34 cellular contexts compared by ENCODE assay signal in the genomic region with DNA sequence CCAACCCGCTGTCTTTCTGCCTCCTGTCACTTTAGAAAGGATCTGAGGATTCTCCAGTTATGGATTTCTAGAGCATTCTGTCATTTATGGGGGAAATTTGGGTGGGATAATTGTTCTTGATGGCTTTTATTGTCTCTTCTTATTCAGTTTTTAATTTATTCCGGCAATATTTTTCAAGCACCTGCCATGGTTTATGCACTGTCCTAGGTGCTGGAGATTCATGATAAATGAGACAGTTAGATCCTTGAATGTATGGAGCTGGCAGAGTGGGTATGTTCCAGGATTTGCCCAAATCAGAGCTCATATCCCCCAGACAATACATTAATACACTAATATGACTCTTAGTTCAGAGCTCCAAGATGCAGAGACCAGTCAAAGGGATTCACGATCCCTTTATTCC.
A peak's percentile ranks its signal among the peaks of the same experiment; 100 is the strongest.
DNase-seq lines count a peak whose midpoint lies in the region; ATAC-seq, FAIRE-seq and TF ChIP-seq lines count a peak whose summit lies in the region.
"Had no signal": no experiment of that assay in that cellular context is flagged by ENCODE, and none has a peak within 500 bp of the region (broad histone marks: within the 10 kb centered on the region; RNA-seq: fewer than 3 reads in every experiment).

No MANE protein-coding gene starts in this region.

- no peak for TF ChIP-seq RAD21 in A549 (conservative IDR thresholded peaks at IDR 0.05 in 1 of 2, IDR thresholded peaks at IDR 0.05 in 1 of 2)
- no peak for TF ChIP-seq RAD21 in Ishikawa (IDR thresholded peaks at IDR 0.05; ENCODE audit: low read depth)

- TF ChIP-seq EP300 in A549 (IDR thresholded peaks at IDR 0.05) (no peak), Ishikawa (IDR thresholded peaks at IDR 0.05; ENCODE audit: borderline replicate concordance) (no peak)

- H3K23ac ChIP-seq in mesenchymal stem cell (ENCODE audit: low read length in 2 of 2): no peak overlapping the region

- no peak overlapping the region for H2BK15ac ChIP-seq in mesenchymal stem cell (ENCODE audit: low read depth, poor library complexity, severe bottlenecking)

- no peak overlapping the region for H2BK5ac ChIP-seq in mesenchymal stem cell (ENCODE audit: low read depth, low read length, poor library complexity, severe bottlenecking)

- intact Hi-C loops in body of pancreas (cut with DNase I): no loop called here

- H3K9me3 ChIP-seq in A549 (no peaks in the 10 kb centered on the region), HEK293 (ENCODE audit: control insufficient read depth, insufficient read depth, low read depth, low read length) (no peaks in the 10 kb centered on the region), mesenchymal stem cell (ENCODE audit: control insufficient read depth, low read length) (no peaks in the 10 kb centered on the region), body of pancreas (no peaks in the 10 kb centered on the region)
- H3K9me3 ChIP-seq: BE2C; BLaER1; BLaER1 treated with 17β-estradiol and CSF1 and Interleukin-3, amounts not matched to agents 10 nM and 100 nM; Caco-2 had no signal

- no peak overlapping the region for H2AK5ac ChIP-seq in mesenchymal stem cell (ENCODE audit: low read length, severe bottlenecking)

- H3K4me1 ChIP-seq in A549 (peaks cover 24% of the 10 kb centered on the region), HEK293 (ENCODE audit: control insufficient read depth, insufficient read depth, low read length) (no peaks in the 10 kb centered on the region), mesenchymal stem cell (ENCODE audit: control insufficient read depth, insufficient read depth, low read depth, low read length) (no peaks in the 10 kb centered on the region), body of pancreas (no peaks in the 10 kb centered on the region)
- H3K4me1 ChIP-seq: BE2C; BLaER1; BLaER1 treated with 17β-estradiol and CSF1 and Interleukin-3, amounts not matched to agents 10 nM and 100 nM; Caco-2 had no signal

- WGBS in A549 (ENCODE audit: missing lambda C conversion rate): 92% methylated on average over 3 of the region's 3 CpGs
- 100% methylated on average over 1 of the region's 3 CpGs for WGBS in mesenchymal stem cell
- 56 to 95% methylated on average over 3 of the region's 3 CpGs for WGBS in body of pancreas, 2 donors

- H3K79me1 ChIP-seq in mesenchymal stem cell (replicated peaks; ENCODE audit: low read length, poor library complexity, severe bottlenecking): no peaks in the 10 kb centered on the region

- no peak overlapping the region for H4K8ac ChIP-seq in mesenchymal stem cell (ENCODE audit: low read length)

- no peak overlapping the region for H3K14ac ChIP-seq in mesenchymal stem cell (ENCODE audit: low read length in 2 of 2)

- no peak overlapping the region for H3K4me2 ChIP-seq in A549
- H3K4me2 ChIP-seq in mesenchymal stem cell (ENCODE audit: low read length, poor library complexity, severe bottlenecking): no peak overlapping the region
- H3K4me2 ChIP-seq: BLaER1; BLaER1 treated with 17β-estradiol and CSF1 and Interleukin-3, amounts not matched to agents 10 nM and 100 nM had no signal

- H3K36me3 ChIP-seq in HEK293 (ENCODE audit: control insufficient read depth in 2 of 2, insufficient read depth in 1 of 2, low read length in 2 of 2): no peaks in the 10 kb centered on the region
- no peaks in the 10 kb centered on the region for H3K36me3 ChIP-seq in mesenchymal stem cell (ENCODE audit: control insufficient read depth in 1 of 2, insufficient read depth in 2 of 2, low read depth in 1 of 2, low read length in 2 of 2)
- H3K36me3 ChIP-seq in body of pancreas (replicated peaks in 1 of 2; ENCODE audit: insufficient read depth in 1 of 2, low read depth in 2 of 2): no peaks in the 10 kb centered on the region
- H3K36me3 ChIP-seq: BE2C; BLaER1; BLaER1 treated with 17β-estradiol and CSF1 and Interleukin-3, amounts not matched to agents 10 nM and 100 nM had no signal

- no peak overlapping the region for H3K4ac ChIP-seq in mesenchymal stem cell (ENCODE audit: low read depth in 1 of 2, low read length in 2 of 2)

- no peak for DNase-seq in A549 (ENCODE audit: low read depth in 1 of 2, low spot score in 1 of 2)
- no peak for DNase-seq in mesenchymal stem cell
- no peak for DNase-seq in pons (ENCODE audit: low spot score)
- no peak for DNase-seq in midbrain (lab: John Stamatoyannopoulos, UW)
- DNase-seq in body of pancreas: no peak
- DNase-seq: 8988T; ACHN; AML-193; BE2C; C1 segment of cervical spinal cord; Caco-2; Calu3; CD4-positive, alpha-beta memory T cell; CD4-positive, alpha-beta T cell; CD4-positive, CD25-positive, alpha-beta regulatory T cell; CD8-positive, alpha-beta memory T cell; CD8-positive, alpha-beta T cell; COR-L47; DMS 273 treated with DMSO at 0.1 percent for 48 hours; DMS153; DMS53; DMS79; DMS79 treated with DMSO at 0.1 percent for 48 hours; DND-41; EL had no signal

- ATAC-seq in A549: no peak
- ATAC-seq in GM18505 (IDR thresholded peaks at IDR 0.05; ENCODE audit: unreplicated experiment): no peak
- ATAC-seq in body of pancreas: no peak
- ATAC-seq: CD8-positive, alpha-beta T cell had no signal

- H2BK12ac ChIP-seq in mesenchymal stem cell (ENCODE audit: low read length in 2 of 2): peak overlapping the region in 1 of 2 experiments; percentile 18

- H3K4me3 ChIP-seq in A549: no peak overlapping the region
- H3K4me3 ChIP-seq in HEK293 (ENCODE audit: low read depth, low read length): no peak overlapping the region
- H3K4me3 ChIP-seq in mesenchymal stem cell (ENCODE audit: insufficient read depth in 1 of 2, low read depth in 1 of 2, low read length in 2 of 2): no peak overlapping the region
- no peak overlapping the region for H3K4me3 ChIP-seq in body of pancreas
- H3K4me3 ChIP-seq: BLaER1; BLaER1 treated with 17β-estradiol and CSF1 and Interleukin-3, amounts not matched to agents 10 nM and 100 nM had no signal

- H3K27ac ChIP-seq in A549: no peak overlapping the region
- no peak overlapping the region for H3K27ac ChIP-seq in HEK293 (ENCODE audit: extremely low read depth, low read depth, low read length)
- no peak overlapping the region for H3K27ac ChIP-seq in mesenchymal stem cell (ENCODE audit: low read length, poor library complexity, severe bottlenecking)
- no peak overlapping the region for H3K27ac ChIP-seq in body of pancreas
- H3K27ac ChIP-seq: 22Rv1; BLaER1; BLaER1 treated with 17β-estradiol and CSF1 and Interleukin-3, amounts not matched to agents 10 nM and 100 nM; C4-2B had no signal

- H3K27me3 ChIP-seq in mesenchymal stem cell (ENCODE audit: control insufficient read depth in 1 of 2, insufficient read depth in 1 of 2, low read length in 2 of 2) (no peaks in the 10 kb centered on the region), body of pancreas (peaks cover 0 to 7% of the 10 kb centered on the region in 2 donors)
- H3K27me3 ChIP-seq: BE2C; BLaER1; BLaER1 treated with 17β-estradiol and CSF1 and Interleukin-3, amounts not matched to agents 10 nM and 100 nM had no signal

- FAIRE-seq in A549 (lab: Jason Lieb, UNC): no peak
- FAIRE-seq: A204.1, D721Med had no signal

- no peak overlapping the region for H3K18ac ChIP-seq in mesenchymal stem cell (ENCODE audit: low read depth in 1 of 2, low read length in 2 of 2)

- CTCF ChIA-PET in A549 (lab: Yijun Ruan, JAX): interaction anchor here (1.0 to 1.5 kb wide), 4 partner anchors 10 to 193 kb away, joined by 3 to 5 read pairs (median 4); no protein-coding TSS in a partner anchor
- CTCF ChIA-PET in HEK293 (lab: Yijun Ruan, JAX): no interaction called here

- TF ChIP-seq POLR2A in A549 (IDR thresholded peaks at IDR 0.05; ENCODE audit: low read length) (no peak), GM18505 (IDR thresholded peaks at IDR 0.05; ENCODE audit: borderline replicate concordance, extremely low read depth, insufficient read depth, insufficient read length) (no peak), body of pancreas (IDR thresholded peaks at IDR 0.05) (no peak)

- TF ChIP-seq CTCF in A549 (IDR thresholded peaks at IDR 0.05) (no peak), HEK293 (tag by site-specific recombination; IDR thresholded peaks at IDR 0.05) (no peak), body of pancreas (IDR thresholded peaks at IDR 0.05) (no peak)

- no peak overlapping the region for H2AFZ ChIP-seq in mesenchymal stem cell (ENCODE audit: low read depth, low read length)

- H2BK120ac ChIP-seq in mesenchymal stem cell (ENCODE audit: low read depth, low read length): no peak overlapping the region

- H3K9ac ChIP-seq in mesenchymal stem cell (ENCODE audit: low read length): no peak overlapping the region
- H3K9ac ChIP-seq: BLaER1; BLaER1 treated with 17β-estradiol and CSF1 and Interleukin-3, amounts not matched to agents 10 nM and 100 nM had no signal

- H4K91ac ChIP-seq in mesenchymal stem cell (ENCODE audit: low read length): peak overlapping the region; percentile 63

- POLR2A ChIA-PET in A549 (lab: Yijun Ruan, JAX): interaction anchor here (1.1 kb wide), 1 partner anchor 12 kb away, joined by 3 read pairs; no protein-coding TSS in a partner anchor
- POLR2A ChIA-PET in HEK293 (lab: Yijun Ruan, JAX): no interaction called here

TF ChIP-seq in A549, 52 proteins besides CTCF, POLR2A, EP300 and RAD21 (continues in another document):
- no peak for TF ChIP-seq ZFP36 (IDR thresholded peaks at IDR 0.05; ENCODE audit: borderline replicate concordance, partially characterized antibody)

TF ChIP-seq in HEK293, 187 proteins besides CTCF, POLR2A, EP300 and RAD21 (continues in another document):
- TF ChIP-seq ZNF133 (tag by site-specific recombination; IDR thresholded peaks at IDR 0.05): no peak

TF ChIP-seq in Ishikawa, 13 proteins besides CTCF, POLR2A, EP300 and RAD21 (continues in another document):
- TF ChIP-seq, protein P1, sequence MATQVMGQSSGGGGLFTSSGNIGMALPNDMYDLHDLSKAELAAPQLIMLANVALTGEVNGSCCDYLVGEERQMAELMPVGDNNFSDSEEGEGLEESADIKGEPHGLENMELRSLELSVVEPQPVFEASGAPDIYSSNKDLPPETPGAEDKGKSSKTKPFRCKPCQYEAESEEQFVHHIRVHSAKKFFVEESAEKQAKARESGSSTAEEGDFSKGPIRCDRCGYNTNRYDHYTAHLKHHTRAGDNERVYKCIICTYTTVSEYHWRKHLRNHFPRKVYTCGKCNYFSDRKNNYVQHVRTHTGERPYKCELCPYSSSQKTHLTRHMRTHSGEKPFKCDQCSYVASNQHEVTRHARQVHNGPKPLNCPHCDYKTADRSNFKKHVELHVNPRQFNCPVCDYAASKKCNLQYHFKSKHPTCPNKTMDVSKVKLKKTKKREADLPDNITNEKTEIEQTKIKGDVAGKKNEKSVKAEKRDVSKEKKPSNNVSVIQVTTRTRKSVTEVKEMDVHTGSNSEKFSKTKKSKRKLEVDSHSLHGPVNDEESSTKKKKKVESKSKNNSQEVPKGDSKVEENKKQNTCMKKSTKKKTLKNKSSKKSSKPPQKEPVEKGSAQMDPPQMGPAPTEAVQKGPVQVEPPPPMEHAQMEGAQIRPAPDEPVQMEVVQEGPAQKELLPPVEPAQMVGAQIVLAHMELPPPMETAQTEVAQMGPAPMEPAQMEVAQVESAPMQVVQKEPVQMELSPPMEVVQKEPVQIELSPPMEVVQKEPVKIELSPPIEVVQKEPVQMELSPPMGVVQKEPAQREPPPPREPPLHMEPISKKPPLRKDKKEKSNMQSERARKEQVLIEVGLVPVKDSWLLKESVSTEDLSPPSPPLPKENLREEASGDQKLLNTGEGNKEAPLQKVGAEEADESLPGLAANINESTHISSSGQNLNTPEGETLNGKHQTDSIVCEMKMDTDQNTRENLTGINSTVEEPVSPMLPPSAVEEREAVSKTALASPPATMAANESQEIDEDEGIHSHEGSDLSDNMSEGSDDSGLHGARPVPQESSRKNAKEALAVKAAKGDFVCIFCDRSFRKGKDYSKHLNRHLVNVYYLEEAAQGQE (IDR thresholded peaks at IDR 0.05; ENCODE audit: low read depth): peak; percentile 63
